ENCODE assay signal across 12 cellular contexts in the genomic region with DNA sequence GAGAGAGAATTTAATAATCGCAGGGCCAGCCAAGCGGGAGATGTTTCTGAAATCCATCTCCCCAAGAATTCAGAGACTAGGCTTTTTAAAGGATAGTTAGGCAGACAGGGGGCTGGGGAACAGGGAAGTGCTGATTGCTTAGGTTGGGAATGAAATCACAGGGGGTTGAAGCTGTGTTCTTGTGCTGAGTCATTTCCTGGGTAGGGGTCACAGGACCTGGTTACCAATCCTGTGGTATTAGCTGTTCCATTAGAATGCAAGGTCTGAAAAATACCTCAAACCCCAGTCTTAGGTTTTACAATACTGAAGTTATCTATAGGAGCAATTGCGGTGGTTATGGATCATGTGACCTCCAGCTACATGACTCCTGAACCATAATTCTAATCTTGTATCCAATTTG. TPM values are rescaled to one million over a fixed set of nuclear protein-coding genes. Genes with fewer than 3 reads are reported as not detected.
DNase-seq lines count a peak whose midpoint lies in the region; ATAC-seq and TF ChIP-seq lines count a peak whose summit lies in the region.
"Had no signal": no experiment of that assay in that cellular context is flagged by ENCODE, and none has a peak within 500 bp of the region (broad histone marks: within the 10 kb centered on the region; RNA-seq: fewer than 3 reads in every experiment).

No MANE protein-coding gene starts in this region.

- peaks cover 17% of the 10 kb centered on the region for H3K9me3 Mint-ChIP-seq in activated T-cell treated with anti-CD3 and anti-CD28 coated beads, Interleukin-2, amount 50 U/mL, for 4 hours

- TF ChIP-seq CTCF in RWPE2 (IDR thresholded peaks at IDR 0.05; ENCODE audit: poor library complexity, severe bottlenecking), result no peak

- H3K4me1 Mint-ChIP-seq in activated T-cell treated with anti-CD3 and anti-CD28 coated beads, Interleukin-2, amount 50 U/mL, for 4 hours (ENCODE audit: low read depth), result peaks cover 75% of the 10 kb centered on the region

- peaks cover 6% of the 10 kb centered on the region for H3K4me1 ChIP-seq in RWPE2 (ENCODE audit: insufficient read depth, poor library complexity, severe bottlenecking)
- H3K4me1 ChIP-seq: HAP-1, vagina had no signal

- no peaks in the 10 kb centered on the region for H3K27me3 Mint-ChIP-seq in activated T-cell treated with anti-CD3 and anti-CD28 coated beads, Interleukin-2, amount 50 U/mL, for 4 hours (ENCODE audit: low read depth)

- H3K36me3 ChIP-seq in RWPE2 (ENCODE audit: low read depth), result no peaks in the 10 kb centered on the region
- H3K36me3 ChIP-seq: HAP-1, vagina, WERI-Rb-1 had no signal

- H3K4me3 Mint-ChIP-seq in activated T-cell treated with anti-CD3 and anti-CD28 coated beads, Interleukin-2, amount 50 U/mL, for 4 hours, result peak overlapping the region; percentile 52

- H3K27ac ChIP-seq in RWPE2 (ENCODE audit: poor library complexity, severe bottlenecking), result peak overlapping the region; percentile 35
- H3K27ac ChIP-seq: vagina, WERI-Rb-1 had no signal

- H3K4me3 ChIP-seq in RWPE2 (ENCODE audit: severe bottlenecking), result no peak overlapping the region
- H3K4me3 ChIP-seq in skeletal muscle cell (ENCODE audit: low read depth, low read length), result no peak overlapping the region
- H3K4me3 ChIP-seq: HAP-1, vagina had no signal

- peaks cover 6% of the 10 kb centered on the region for H3K9me3 ChIP-seq in RWPE2 (ENCODE audit: severe bottlenecking)
- H3K9me3 ChIP-seq: HAP-1 had no signal

- peaks cover 45% of the 10 kb centered on the region for H3K36me3 Mint-ChIP-seq in activated T-cell treated with anti-CD3 and anti-CD28 coated beads, Interleukin-2, amount 50 U/mL, for 4 hours (ENCODE audit: insufficient read depth)

- no peak for DNase-seq in activated T-cell treated with anti-CD3 and anti-CD28 coated beads, Interleukin-2, amount 50 U/mL, for 4 hours
- DNase-seq in activated T-cell treated with anti-CD3 and anti-CD28 coated beads, Interleukin-2, amount 50 U/mL, for 48 hours, result no peak
- DNase-seq in RWPE2 (ENCODE audit: low spot score), result no peak
- DNase-seq in dermis blood vessel endothelial cell, result peak; percentile 25
- peak; percentile 61 for DNase-seq in skeletal muscle cell (ENCODE audit: low read depth)
- DNase-seq in effector CD4-positive, alpha-beta T cell, result no peak
- DNase-seq: aorta, WERI-Rb-1 had no signal

- ATAC-seq in activated T-cell treated with anti-CD3 and anti-CD28 coated beads, Interleukin-2, amount 50 U/mL, for 4 hours, result no peak
- ATAC-seq in RWPE2 (ENCODE audit: low read depth), result peak; percentile 45; the same call in 1 of the 3 replicates
- no peak for ATAC-seq in HG03135 (IDR thresholded peaks at IDR 0.05; ENCODE audit: unreplicated experiment)
- no peak for ATAC-seq in HG02623 (IDR thresholded peaks at IDR 0.05; ENCODE audit: unreplicated experiment)

- no peaks in the 10 kb centered on the region for H3K27me3 ChIP-seq in RWPE2 (ENCODE audit: insufficient read depth, poor library complexity, severe bottlenecking)
- H3K27me3 ChIP-seq: vagina had no signal

RNA-seq across cellular contexts. Expression of gene SP140, which starts 4.6 kb away (rescaled TPM):
- 10 to 100 TPM; 38.4 to 50.6 (median 43.9) TPM for total RNA-seq in activated T-cell treated with anti-CD3 and anti-CD28 coated beads, Interleukin-2, amount 50 U/mL, for 4 hours
- total RNA-seq in dermis blood vessel endothelial cell, result 0.09 TPM in 1 of 2 replicates, not detected in the other

RNA-seq across cellular contexts. Expression of gene SP110, which starts 10.3 kb away (rescaled TPM):
- 10 to 100 TPM; 47.9 to 55.0 (median 49.1) TPM for total RNA-seq in activated T-cell treated with anti-CD3 and anti-CD28 coated beads, Interleukin-2, amount 50 U/mL, for 4 hours
- total RNA-seq in dermis blood vessel endothelial cell, result 5.3 and 7.4 TPM in 2 replicates

Comparison
In these comparisons a context has a peak if more than half of its experiments do, and no peak if none do; other contexts are left out.
1. DNase-seq: peak in dermis blood vessel endothelial cell (single experiment) and skeletal muscle cell (single experiment); none in activated T-cell treated with anti-CD3 and anti-CD28 coated beads, Interleukin-2, amount 50 U/mL, for 4 hours (single experiment), activated T-cell treated with anti-CD3 and anti-CD28 coated beads, Interleukin-2, amount 50 U/mL, for 48 hours (0 of 2), RWPE2 (single experiment) and effector CD4-positive, alpha-beta T cell (single experiment).
2. RNA of gene SP140, which starts 4.6 kb away (total RNA-seq): 38.4 to 50.6 TPM in activated T-cell treated with anti-CD3 and anti-CD28 coated beads, Interleukin-2, amount 50 U/mL, for 4 hours; 0.09 TPM in dermis blood vessel endothelial cell; every median in the first group is over 10 times any median in the second.